ENCODE assay signal across 11 cellular contexts in the genomic region with DNA sequence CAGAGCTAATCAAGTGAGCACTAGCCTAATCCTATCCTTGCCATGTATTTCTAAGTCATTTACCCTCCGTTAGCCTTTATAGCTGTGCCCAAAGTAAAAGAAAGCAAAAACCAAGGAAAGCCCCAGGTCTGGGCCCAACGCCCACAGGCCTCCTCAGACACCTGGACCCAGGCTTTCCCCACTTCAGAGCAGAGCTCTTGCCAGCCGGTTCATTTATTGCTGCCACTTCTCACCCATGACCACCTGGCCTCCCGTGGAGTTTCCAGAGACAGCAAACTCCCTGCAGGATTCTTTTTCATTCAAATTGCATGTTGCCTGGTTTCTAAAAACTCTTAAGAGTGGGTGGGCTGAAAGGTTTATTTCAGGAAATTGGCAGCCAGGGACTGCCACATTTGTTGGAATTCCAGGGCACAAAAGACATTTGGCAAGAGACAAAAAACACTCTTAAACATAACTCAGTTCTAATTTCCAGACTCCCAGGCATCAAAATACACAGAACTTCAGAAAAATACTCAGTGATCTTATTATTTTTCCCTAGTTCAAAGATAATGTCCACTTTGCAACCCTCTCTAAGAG. TPM values are rescaled to one million over a fixed set of nuclear protein-coding genes. Genes with fewer than 3 reads are reported as not detected.
A peak's percentile ranks its signal among the peaks of the same experiment; 100 is the strongest.
DNase-seq lines count a peak whose midpoint lies in the region; TF ChIP-seq lines count a peak whose summit lies in the region.
"Had no signal": no experiment of that assay in that cellular context is flagged by ENCODE, and none has a peak within 500 bp of the region (broad histone marks: within the 10 kb centered on the region; RNA-seq: fewer than 3 reads in every experiment).

No MANE protein-coding gene starts in this region.

- H3K27ac ChIP-seq in iPS-18a (ENCODE audit: low read length) (peak overlapping the region; percentile 9), SK-N-SH (ENCODE audit: low read depth in 2 of 2, low read length in 1 of 2) (no peak overlapping the region)
- H3K27ac ChIP-seq: C4-2B had no signal

- H3K9me3 ChIP-seq in iPS-18a (ENCODE audit: control insufficient read depth, low read depth, low read length) (no peaks in the 10 kb centered on the region), SK-N-SH (no peaks in the 10 kb centered on the region)

- H3K4me3 ChIP-seq in iPS-18a (ENCODE audit: low read length) (no peak overlapping the region), SK-N-SH (ENCODE audit: low read depth in 2 of 2, low read length in 1 of 2) (no peak overlapping the region)

- H3K36me3 ChIP-seq in iPS-18a (ENCODE audit: control insufficient read depth, low read depth, low read length) (no peaks in the 10 kb centered on the region), SK-N-SH (replicated peaks in 1 of 2; ENCODE audit: control insufficient read depth in 1 of 2, insufficient read depth in 2 of 2, low read length in 1 of 2) (peaks cover 0 to 5% of the 10 kb centered on the region in 2 experiments)

- DNase-seq in activated naive CD4-positive, alpha-beta T cell (lab: John Stamatoyannopoulos, UW), result no peak
- peak; percentile 34 for DNase-seq in NCI-H2196 treated with DMSO at 0.1 percent for 48 hours (lab: John Stamatoyannopoulos, UW; ENCODE audit: unreplicated experiment)
- DNase-seq in ureter (ENCODE audit: low spot score), result peak; percentile 29
- no peak for DNase-seq in DMS114 treated with DMSO at 0.1 percent for 48 hours (lab: John Stamatoyannopoulos, UW; ENCODE audit: unreplicated experiment)
- DNase-seq in SK-N-SH, result no peak
- no peak for DNase-seq in RKO (ENCODE audit: low spot score)
- DNase-seq: KBM-7; stimulated activated CD4-positive, alpha-beta T cell treated with anti-CD3 and anti-CD28 coated beads, Interleukin-15, amount 100 ng/mL, for 24 hours had no signal

- peak overlapping the region; percentile 7 for H3K4me3 Mint-ChIP-seq in activated naive CD4-positive, alpha-beta T cell treated with anti-CD3 and anti-CD28 coated beads, Interleukin-2, amount 50 U/mL, for 24 hours

- no peak overlapping the region for H3K9ac ChIP-seq in iPS-18a (ENCODE audit: low read length)
- H3K9ac ChIP-seq in SK-N-SH, result no peak overlapping the region

- no peaks in the 10 kb centered on the region for H3K27me3 ChIP-seq in iPS-18a (ENCODE audit: control insufficient read depth, insufficient read depth, low read length)
- no peaks in the 10 kb centered on the region for H3K27me3 ChIP-seq in SK-N-SH (ENCODE audit: insufficient read depth)

- H2AFZ ChIP-seq in SK-N-SH (ENCODE audit: low read depth), result no peak overlapping the region

- no peaks in the 10 kb centered on the region for H3K9me2 ChIP-seq in SK-N-SH

- H3K27me3 Mint-ChIP-seq in activated naive CD4-positive, alpha-beta T cell treated with anti-CD3 and anti-CD28 coated beads, Interleukin-2, amount 50 U/mL, for 24 hours, result no peaks in the 10 kb centered on the region

- H3K27ac Mint-ChIP-seq in activated naive CD4-positive, alpha-beta T cell treated with anti-CD3 and anti-CD28 coated beads, Interleukin-2, amount 50 U/mL, for 24 hours, result peak overlapping the region; percentile 52

- POLR2A ChIA-PET in SK-N-SH (lab: Yijun Ruan, JAX), result no interaction called here

- no peaks in the 10 kb centered on the region for H3K9me3 Mint-ChIP-seq in activated naive CD4-positive, alpha-beta T cell treated with anti-CD3 and anti-CD28 coated beads, Interleukin-2, amount 50 U/mL, for 24 hours

- peaks cover 66% of the 10 kb centered on the region for H3K4me1 ChIP-seq in iPS-18a (ENCODE audit: control insufficient read depth, low read depth, low read length)
- peaks cover 28 to 30% of the 10 kb centered on the region in 2 experiments for H3K4me1 ChIP-seq in SK-N-SH (ENCODE audit: control insufficient read depth in 1 of 2, insufficient read depth in 2 of 2, low read depth in 1 of 2, low read length in 1 of 2)

- 83% methylated on average over 4 of the region's 4 CpGs for WGBS in SK-N-SH (ENCODE audit: low lambda C conversion rate)

- H3K4me1 Mint-ChIP-seq in activated naive CD4-positive, alpha-beta T cell treated with anti-CD3 and anti-CD28 coated beads, Interleukin-2, amount 50 U/mL, for 24 hours, result peaks cover 79% of the 10 kb centered on the region

- CTCF ChIA-PET in SK-N-SH (lab: Yijun Ruan, JAX), result interaction anchor here (1.3 to 2.0 kb wide), 4 partner anchors 9 to 134 kb away, joined by 3 to 7 read pairs (median 5); no protein-coding TSS in a partner anchor

- H3K4me2 ChIP-seq in SK-N-SH, result no peak overlapping the region

- H3K36me3 Mint-ChIP-seq in activated naive CD4-positive, alpha-beta T cell treated with anti-CD3 and anti-CD28 coated beads, Interleukin-2, amount 50 U/mL, for 24 hours, result peaks cover 7% of the 10 kb centered on the region

- peaks cover 24% of the 10 kb centered on the region for H3F3A ChIP-seq in SK-N-SH (replicated peaks; ENCODE audit: insufficient read depth)

- no peak for TF ChIP-seq EP300 in SK-N-SH (IDR thresholded peaks at IDR 0.05; ENCODE audit: borderline replicate concordance in 1 of 2, low read depth in 1 of 2, low read length in 1 of 2)

- no peak for TF ChIP-seq RAD21 in SK-N-SH (IDR thresholded peaks at IDR 0.05; ENCODE audit: low read length)

- peaks cover 97% of the 10 kb centered on the region for H3K79me2 ChIP-seq in SK-N-SH (ENCODE audit: insufficient read depth)

- no peak for TF ChIP-seq CTCF in SK-N-SH (IDR thresholded peaks at IDR 0.05)

- H4K20me1 ChIP-seq in SK-N-SH (ENCODE audit: insufficient read depth), result peaks cover 71% of the 10 kb centered on the region

TF ChIP-seq in SK-N-SH, 30 proteins besides CTCF, POLR2A, EP300 and RAD21:
- no peak for TF ChIP-seq EZH2phosphoT487 (IDR thresholded peaks at IDR 0.05; ENCODE audit: borderline replicate concordance, low read depth)
- TF ChIP-seq MEF2A (IDR thresholded peaks at IDR 0.05; ENCODE audit: borderline replicate concordance, low read depth), result no peak
- TF ChIP-seq FOXM1 (IDR thresholded peaks at IDR 0.05; ENCODE audit: low read depth), result no peak
- TF ChIP-seq, protein P1, sequence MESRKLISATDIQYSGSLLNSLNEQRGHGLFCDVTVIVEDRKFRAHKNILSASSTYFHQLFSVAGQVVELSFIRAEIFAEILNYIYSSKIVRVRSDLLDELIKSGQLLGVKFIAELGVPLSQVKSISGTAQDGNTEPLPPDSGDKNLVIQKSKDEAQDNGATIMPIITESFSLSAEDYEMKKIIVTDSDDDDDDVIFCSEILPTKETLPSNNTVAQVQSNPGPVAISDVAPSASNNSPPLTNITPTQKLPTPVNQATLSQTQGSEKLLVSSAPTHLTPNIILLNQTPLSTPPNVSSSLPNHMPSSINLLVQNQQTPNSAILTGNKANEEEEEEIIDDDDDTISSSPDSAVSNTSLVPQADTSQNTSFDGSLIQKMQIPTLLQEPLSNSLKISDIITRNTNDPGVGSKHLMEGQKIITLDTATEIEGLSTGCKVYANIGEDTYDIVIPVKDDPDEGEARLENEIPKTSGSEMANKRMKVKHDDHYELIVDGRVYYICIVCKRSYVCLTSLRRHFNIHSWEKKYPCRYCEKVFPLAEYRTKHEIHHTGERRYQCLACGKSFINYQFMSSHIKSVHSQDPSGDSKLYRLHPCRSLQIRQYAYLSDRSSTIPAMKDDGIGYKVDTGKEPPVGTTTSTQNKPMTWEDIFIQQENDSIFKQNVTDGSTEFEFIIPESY (IDR thresholded peaks at IDR 0.05; ENCODE audit: borderline replicate concordance, low read depth), result no peak
- TF ChIP-seq ELF1 (IDR thresholded peaks at IDR 0.05), result no peak
- TF ChIP-seq TCF12 (IDR thresholded peaks at IDR 0.05), result no peak
- no peak for TF ChIP-seq SMC3 (IDR thresholded peaks at IDR 0.05; ENCODE audit: low read depth, low read length)
- no peak for TF ChIP-seq PBX3 (IDR thresholded peaks at IDR 0.05)
- TF ChIP-seq MAX (IDR thresholded peaks at IDR 0.05; ENCODE audit: low read depth), result no peak
- no peak for TF ChIP-seq JUND (IDR thresholded peaks at IDR 0.05)
- no peak for TF ChIP-seq TAF1 (IDR thresholded peaks at IDR 0.05; ENCODE audit: borderline replicate concordance, low read depth, low read length)
- no peak for TF ChIP-seq RCOR1 (IDR thresholded peaks at IDR 0.05; ENCODE audit: low read length)
- no peak for TF ChIP-seq MXI1 (IDR thresholded peaks at IDR 0.05; ENCODE audit: low read depth, low read length)
- TF ChIP-seq CHD2 (IDR thresholded peaks at IDR 0.05; ENCODE audit: low read length, partially characterized antibody), result no peak
- TF ChIP-seq YY1 (IDR thresholded peaks at IDR 0.05; ENCODE audit: low read depth), result no peak
- no peak for TF ChIP-seq RFX5 (IDR thresholded peaks at IDR 0.05; ENCODE audit: low read length)

RNA-seq across cellular contexts. Expression of gene VOPP1, which starts 4.7 kb away (rescaled TPM):
- 47.1 TPM for total RNA-seq in ureter
- 69.5 and 79.3 TPM in 2 replicates for polyA plus RNA-seq in SK-N-SH (2012; rRNA removed)
- 77.0 and 82.6 TPM in 2 replicates for polyA plus RNA-seq in SK-N-SH (2012; cell fraction: cytosol; rRNA removed)
- 32.4 and 38.8 TPM in 2 replicates for polyA plus RNA-seq in SK-N-SH (2012; cell fraction: nucleus; rRNA removed)

Comparison
In these comparisons a context has a peak if more than half of its experiments do, and no peak if none do; other contexts are left out.
1. DNase-seq: peak in NCI-H2196 treated with DMSO at 0.1 percent for 48 hours (single experiment) and ureter (single experiment); none in activated naive CD4-positive, alpha-beta T cell (0 of 4), DMS114 treated with DMSO at 0.1 percent for 48 hours (single experiment), SK-N-SH (single experiment) and RKO (single experiment).